Comparison of ENCODE assay signal across 20 cellular contexts in genomic region chr9:29319727-29320513, GRCh38.
DNase-seq lines count a peak whose midpoint lies in the region; ATAC-seq and TF ChIP-seq lines count a peak whose summit lies in the region.
"Had no signal": no experiment of that assay in that cellular context is flagged by ENCODE, and none has a peak within 500 bp of the region (broad histone marks: within the 10 kb centered on the region; RNA-seq: fewer than 3 reads in every experiment).

No MANE protein-coding gene starts in this region.

- ATAC-seq in stimulated activated naive CD8-positive, alpha-beta T cell treated with anti-CD3 and anti-CD28 coated beads, Interleukin-15, amount 100 ng/mL, for 72 hours, result no peak
- ATAC-seq in stimulated activated naive CD8-positive, alpha-beta T cell treated with anti-CD3 and anti-CD28 coated beads, Interleukin-15, Interleukin-2, amounts not matched to agents 100 U/mL and 50 U/mL, for 24 hours, result no peak
- no peak for ATAC-seq in GM19035 (IDR thresholded peaks at IDR 0.05; ENCODE audit: unreplicated experiment)
- ATAC-seq: psoas muscle had no signal

- no peaks in the 10 kb centered on the region for H3K9me2 ChIP-seq in MM.1S (replicated peaks; ENCODE audit: insufficient read depth, low read length)

- DNase-seq in stimulated activated naive CD8-positive, alpha-beta T cell treated with anti-CD3 and anti-CD28 coated beads, Interleukin-15, amount 100 ng/mL, for 72 hours, result no peak
- no peak for DNase-seq in stimulated activated naive CD8-positive, alpha-beta T cell treated with anti-CD3 and anti-CD28 coated beads, Interleukin-15, Interleukin-2, amounts not matched to agents 100 U/mL and 50 U/mL, for 24 hours
- peak; percentile 31 for DNase-seq in MM.1S
- peak; percentile 54 for DNase-seq in dedifferentiated amniotic fluid mesenchymal stem cell (ENCODE audit: extremely low spot score)
- no peak for DNase-seq in superior temporal gyrus (ENCODE audit: extremely low spot score)
- no peak for DNase-seq in NCI-H748 (lab: John Stamatoyannopoulos, UW; ENCODE audit: unreplicated experiment)
- DNase-seq in tibial artery, result no peak
- DNase-seq: activated CD4-positive, alpha-beta T cell treated with anti-CD3 and anti-CD28 coated beads, Interleukin-2, amount 50 U/mL, for 4 hours; activated T-cell treated with anti-CD3 and anti-CD28 coated beads, Interleukin-2, amount 50 U/mL, for 1 hour; brain microvascular endothelial cell; DMS153; naive B cell; NCI-H1436 treated with DMSO at 0.1 percent for 48 hours; psoas muscle; stimulated activated CD4-positive, alpha-beta T cell treated with anti-CD3 and anti-CD28 coated beads, Interleukin-12 subunit alpha, Interleukin-12 subunit beta, amount 100 ng/mL, for 4 hours had no signal

- H3K4me1 ChIP-seq in MM.1S (ENCODE audit: low read length), result peaks cover 15% of the 10 kb centered on the region
- H3K4me1 ChIP-seq in tibial artery, result no peaks in the 10 kb centered on the region
- H3K4me1 ChIP-seq: psoas muscle had no signal

- H2AFZ ChIP-seq in MM.1S (ENCODE audit: low read length), result no peak overlapping the region

- 0 out of 2 replicates have a peak overlapping the region, but pooled peaks have one; percentile 7 for H3K4me2 ChIP-seq in MM.1S (ENCODE audit: low read depth, low read length)

- H3K9ac ChIP-seq in MM.1S (ENCODE audit: low read length), result no peak overlapping the region

- H3K27me3 ChIP-seq in MM.1S (replicated peaks; ENCODE audit: insufficient read depth, low read length) (no peaks in the 10 kb centered on the region), tibial artery (no peaks in the 10 kb centered on the region)
- H3K27me3 ChIP-seq: brain microvascular endothelial cell had no signal

- H3K36me3 ChIP-seq in MM.1S (replicated peaks; ENCODE audit: insufficient read depth, low read length) (no peaks in the 10 kb centered on the region), tibial artery (no peaks in the 10 kb centered on the region)
- H3K36me3 ChIP-seq: brain microvascular endothelial cell had no signal

- peaks cover 6% of the 10 kb centered on the region; the same call in 1 of the 2 replicates for H3F3A ChIP-seq in MM.1S (ENCODE audit: insufficient read depth, low read length)

- H3K4me1 Mint-ChIP-seq in stimulated activated naive CD8-positive, alpha-beta T cell treated with anti-CD3 and anti-CD28 coated beads, Interleukin-15, amount 100 ng/mL, for 72 hours, result no peaks in the 10 kb centered on the region
- H3K4me1 Mint-ChIP-seq: activated naive CD4-positive, alpha-beta T cell treated with anti-CD3 and anti-CD28 coated beads, Interleukin-2, amount 50 U/mL, for 24 hours; CD14-positive monocyte; naive B cell had no signal

- TF ChIP-seq CTCF in MM.1S (IDR thresholded peaks at IDR 0.05; ENCODE audit: low read length) (no peak), tibial artery (IDR thresholded peaks at IDR 0.05) (no peak)

- H3K27ac Mint-ChIP-seq in stimulated activated naive CD8-positive, alpha-beta T cell treated with anti-CD3 and anti-CD28 coated beads, Interleukin-15, amount 100 ng/mL, for 72 hours, result peak overlapping the region; percentile 1 to 82
- H3K27ac Mint-ChIP-seq: activated naive CD4-positive, alpha-beta T cell treated with anti-CD3 and anti-CD28 coated beads, Interleukin-2, amount 50 U/mL, for 24 hours; CD14-positive monocyte; naive B cell; type B pancreatic cell had no signal

- H4K20me1 ChIP-seq in MM.1S (ENCODE audit: insufficient read depth, low read length), result no peaks in the 10 kb centered on the region

- H3K4me3 Mint-ChIP-seq in stimulated activated naive CD8-positive, alpha-beta T cell treated with anti-CD3 and anti-CD28 coated beads, Interleukin-15, amount 100 ng/mL, for 72 hours, result no peak overlapping the region
- H3K4me3 Mint-ChIP-seq: activated naive CD4-positive, alpha-beta T cell treated with anti-CD3 and anti-CD28 coated beads, Interleukin-2, amount 50 U/mL, for 24 hours; CD14-positive monocyte; naive B cell; type B pancreatic cell had no signal

- no peaks in the 10 kb centered on the region for H3K27me3 Mint-ChIP-seq in stimulated activated naive CD8-positive, alpha-beta T cell treated with anti-CD3 and anti-CD28 coated beads, Interleukin-15, amount 100 ng/mL, for 72 hours
- H3K27me3 Mint-ChIP-seq: activated naive CD4-positive, alpha-beta T cell treated with anti-CD3 and anti-CD28 coated beads, Interleukin-2, amount 50 U/mL, for 24 hours; naive B cell; type B pancreatic cell had no signal

- H3K4me3 ChIP-seq in MM.1S (ENCODE audit: low read length) (no peak overlapping the region), tibial artery (no peak overlapping the region)
- H3K4me3 ChIP-seq: lung, psoas muscle had no signal

- no peaks in the 10 kb centered on the region for H3K9me3 ChIP-seq in MM.1S (replicated peaks; ENCODE audit: insufficient read depth, low read length)
- no peaks in the 10 kb centered on the region for H3K9me3 ChIP-seq in tibial artery

- H3K9me3 Mint-ChIP-seq in stimulated activated naive CD8-positive, alpha-beta T cell treated with anti-CD3 and anti-CD28 coated beads, Interleukin-15, amount 100 ng/mL, for 72 hours, result peaks cover 0 to 7% of the 10 kb centered on the region in 2 donors
- H3K9me3 Mint-ChIP-seq: type B pancreatic cell had no signal

- H3K79me2 ChIP-seq in MM.1S (ENCODE audit: low read length), result no peaks in the 10 kb centered on the region

- intact Hi-C loops in tibial artery (cut with DNase I; ENCODE audit: low total_unique reads), result no loop called here

- no peak overlapping the region for H3K27ac ChIP-seq in MM.1S (ENCODE audit: low read length)
- H3K27ac ChIP-seq in tibial artery, result no peak overlapping the region
- H3K27ac ChIP-seq: brain microvascular endothelial cell, psoas muscle had no signal

Comparison
In these comparisons a context has a peak if more than half of its experiments do, and no peak if none do; other contexts are left out.
1. DNase-seq: peak in MM.1S (single experiment) and dedifferentiated amniotic fluid mesenchymal stem cell (single experiment); none in stimulated activated naive CD8-positive, alpha-beta T cell treated with anti-CD3 and anti-CD28 coated beads, Interleukin-15, amount 100 ng/mL, for 72 hours (0 of 2), stimulated activated naive CD8-positive, alpha-beta T cell treated with anti-CD3 and anti-CD28 coated beads, Interleukin-15, Interleukin-2, amounts not matched to agents 100 U/mL and 50 U/mL, for 24 hours (single experiment), superior temporal gyrus (single experiment), NCI-H748 (single experiment) and tibial artery (0 of 2).